8 cellular contexts compared by ENCODE assay signal in genomic region chr12:43835656-43836454, GRCh38. TPM values are rescaled to one million over a fixed set of nuclear protein-coding genes. Genes with fewer than 3 reads are reported as not detected.
DNase-seq lines count a peak whose midpoint lies in the region; ATAC-seq and TF ChIP-seq lines count a peak whose summit lies in the region.

TSS of gene TMEM117 (plus strand) at chr12:43836081.

- H3K27ac ChIP-seq in SJSA1, result peak within 1 kb of the TSS; percentile 69
- H3K27ac ChIP-seq in parathyroid adenoma, result peak within 1 kb of the TSS; percentile 87
- H3K27ac ChIP-seq in upper lobe of right lung, result peak within 1 kb of the TSS; percentile 92

- H3K9me3 Mint-ChIP-seq in Calu3 (ENCODE audit: low read depth, unreplicated experiment), result no peaks in the 10 kb centered on the region
- H3K9me3 Mint-ChIP-seq in activated naive CD4-positive, alpha-beta T cell treated with anti-CD3 and anti-CD28 coated beads, Interleukin-2, amount 50 U/mL, for 72 hours, result no peaks in the 10 kb centered on the region

- H3K79me2 ChIP-seq in parathyroid adenoma, result no peaks in the 10 kb centered on the region

- no peaks in the 10 kb centered on the region for H3K4me1 Mint-ChIP-seq in Calu3 (ENCODE audit: low read depth, unreplicated experiment)

- peak; percentile 29 for DNase-seq in Calu3
- DNase-seq in SJSA1 (ENCODE audit: low read depth in 1 of 2, low spot score in 2 of 2), result peak; percentile 59 to 75
- peak; percentile 68 to 72 for DNase-seq in activated naive CD4-positive, alpha-beta T cell treated with anti-CD3 and anti-CD28 coated beads, Interleukin-2, amount 50 U/mL, for 72 hours (ENCODE audit: low spot score in 2 of 2)
- peak; percentile 92 for DNase-seq in Right ventricle myocardium inferior (ENCODE audit: missing footprints)
- peak; percentile 91 for DNase-seq in upper lobe of right lung

- H3K9ac ChIP-seq in parathyroid adenoma, result peak within 1 kb of the TSS; percentile 56

- peak within 1 kb of the TSS; percentile 62 for H3K4me3 Mint-ChIP-seq in Calu3 (ENCODE audit: low read depth, unreplicated experiment)

- no peaks in the 10 kb centered on the region for H3K27me3 Mint-ChIP-seq in Calu3 (ENCODE audit: unreplicated experiment)

- peaks cover 4% of the 10 kb centered on the region for H3K27me3 ChIP-seq in SJSA1 (replicated peaks)
- no peaks in the 10 kb centered on the region for H3K27me3 ChIP-seq in parathyroid adenoma (ENCODE audit: control insufficient read depth, insufficient read depth, low read length)
- H3K27me3 ChIP-seq in upper lobe of right lung, result peaks cover 4% of the 10 kb centered on the region

- H3K4me2 ChIP-seq in parathyroid adenoma (ENCODE audit: low read length), result peak within 1 kb of the TSS; percentile 85

- BruUV-seq in Calu3 (replicated peaks; lab: Mats Ljungman, UMichigan), result no TSS peak

- intact Hi-C loops in Calu3 (cut with micrococcal nuclease; ENCODE audit: unreplicated experiment) (no loop called here), Right ventricle myocardium inferior (cut with DNase I) (loop anchor here (2.0 kb wide), 2 partner anchors 29 to 77 kb away; partner anchors contain the start of genes IRAK4, PUS7L and TWF1), upper lobe of right lung (cut with DNase I) (no loop called here)

- peaks cover 11% of the 10 kb centered on the region; the same call in 1 of the 2 replicates for H3K4me1 ChIP-seq in SJSA1 (replicated peaks)
- no peaks in the 10 kb centered on the region for H3K4me1 ChIP-seq in parathyroid adenoma
- peaks cover 13% of the 10 kb centered on the region for H3K4me1 ChIP-seq in upper lobe of right lung

- no peak for TF ChIP-seq CTCF in Calu3 (IDR thresholded peaks at IDR 0.05; ENCODE audit: unreplicated experiment)
- TF ChIP-seq CTCF in parathyroid adenoma (IDR thresholded peaks at IDR 0.05), result no peak
- no peak for TF ChIP-seq CTCF in upper lobe of right lung (IDR thresholded peaks at IDR 0.05)

- H3K27ac Mint-ChIP-seq in Calu3 (ENCODE audit: unreplicated experiment), result no peak within 1 kb of the TSS
- peak within 1 kb of the TSS in 1 of 2 donors; percentile 80 for H3K27ac Mint-ChIP-seq in activated naive CD4-positive, alpha-beta T cell treated with anti-CD3 and anti-CD28 coated beads, Interleukin-2, amount 50 U/mL, for 72 hours

- H3K4me3 ChIP-seq in SJSA1 (peak within 1 kb of the TSS; percentile 93), parathyroid adenoma (ENCODE audit: low read depth, low read length) (peak within 1 kb of the TSS; percentile 68), upper lobe of right lung (peak within 1 kb of the TSS; percentile 60)

- H2AFZ ChIP-seq in parathyroid adenoma, result peak within 1 kb of the TSS; percentile 97

- CTCF ChIA-PET in Calu3 (lab: Charles Lee), result no interaction called here

- ATAC-seq in GM19455 (IDR thresholded peaks at IDR 0.05; ENCODE audit: unreplicated experiment) (peak; percentile 80), HG03565 (IDR thresholded peaks at IDR 0.05; ENCODE audit: unreplicated experiment) (peak; percentile 77), Right ventricle myocardium inferior (peak; percentile 94), upper lobe of right lung (peak; percentile 92)
- peak; percentile 77 for ATAC-seq in activated naive CD4-positive, alpha-beta T cell treated with anti-CD3 and anti-CD28 coated beads, Interleukin-2, amount 50 U/mL, for 72 hours

- H3K36me3 Mint-ChIP-seq in Calu3 (ENCODE audit: insufficient read depth, unreplicated experiment), result peaks cover 7% of the 10 kb centered on the region
- H3K36me3 Mint-ChIP-seq in activated naive CD4-positive, alpha-beta T cell treated with anti-CD3 and anti-CD28 coated beads, Interleukin-2, amount 50 U/mL, for 72 hours, result no peaks in the 10 kb centered on the region

- H3K9me3 ChIP-seq in SJSA1 (replicated peaks), result 0 out of 2 replicates have a peak, but pooled peaks cover 4% of the 10 kb centered on the region
- H3K9me3 ChIP-seq in parathyroid adenoma (ENCODE audit: control insufficient read depth, low read length), result no peaks in the 10 kb centered on the region
- no peaks in the 10 kb centered on the region for H3K9me3 ChIP-seq in upper lobe of right lung

- H3K36me3 ChIP-seq in SJSA1 (peaks cover 4% of the 10 kb centered on the region), parathyroid adenoma (ENCODE audit: control insufficient read depth, insufficient read depth, low read length) (no peaks in the 10 kb centered on the region), upper lobe of right lung (no peaks in the 10 kb centered on the region)

RNA-seq across cellular contexts. Expression of gene TMEM117, which starts in this region (rescaled TPM):
- 1.1 TPM in 2 replicates for total RNA-seq in Calu3 (2022)
- total RNA-seq in SJSA1 (2014; rRNA removed; shearing (Covaris generic)), result 1.2 and 8.2 TPM in 2 replicates
- 1 to 10 TPM; 1.5 to 2.8 TPM for total RNA-seq in activated naive CD4-positive, alpha-beta T cell treated with anti-CD3 and anti-CD28 coated beads, Interleukin-2, amount 50 U/mL, for 72 hours
- 7.1 TPM for total RNA-seq in Right ventricle myocardium inferior
- total RNA-seq in upper lobe of right lung, result 4.6 TPM

Comparison
In these comparisons a context has a peak if more than half of its experiments do, and no peak if none do; other contexts are left out.
1. Peak in every context shown above with its lines: DNase-seq, ATAC-seq, H3K4me3 ChIP-seq and H3K27ac ChIP-seq.
2. DNase-seq: peak in every context shown above with its lines; median percentile 92 in Right ventricle myocardium inferior; 91 in upper lobe of right lung; 70 in activated naive CD4-positive, alpha-beta T cell treated with anti-CD3 and anti-CD28 coated beads, Interleukin-2, amount 50 U/mL, for 72 hours; 67 in SJSA1; 29 in Calu3.